In the genomic region with DNA sequence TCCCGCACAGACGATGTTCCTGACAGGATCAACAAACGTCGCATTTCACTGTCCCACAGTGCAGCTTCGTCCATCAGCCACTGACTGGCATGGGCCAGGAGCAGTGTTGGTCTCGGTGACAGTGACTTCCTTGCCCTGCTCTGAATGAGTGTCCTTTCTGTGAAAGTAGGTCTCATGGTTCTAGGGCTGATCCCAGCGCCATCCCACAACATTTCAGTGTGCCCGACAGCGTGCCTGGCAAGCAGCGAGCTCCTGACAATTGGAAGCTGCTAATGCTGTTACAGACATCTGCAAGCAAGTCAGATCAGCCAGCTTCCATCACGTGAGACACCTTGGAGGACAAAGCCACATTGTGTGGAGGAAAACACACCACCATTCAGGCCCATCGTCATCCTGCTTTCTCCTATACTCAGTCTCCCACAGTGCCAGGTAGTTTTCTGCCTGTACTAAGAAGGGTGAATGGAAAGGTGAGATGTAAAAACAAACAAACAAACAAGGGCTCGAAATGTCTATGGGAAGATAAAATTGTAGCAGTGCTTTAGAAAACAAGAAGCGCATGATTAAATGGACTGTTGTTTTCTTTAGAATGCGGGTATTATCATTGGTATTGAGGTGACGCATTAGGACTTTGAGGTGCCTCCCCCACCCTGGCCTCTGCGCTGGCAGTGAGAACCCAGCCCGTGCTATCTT, we compare ENCODE assay signal across 8 cellular contexts. TPM values are rescaled to one million over a fixed set of nuclear protein-coding genes. Genes with fewer than 3 reads are reported as not detected.
A peak's percentile ranks its signal among the peaks of the same experiment; 100 is the strongest.
DNase-seq lines count a peak whose midpoint lies in the region; ATAC-seq, FAIRE-seq and TF ChIP-seq lines count a peak whose summit lies in the region.

No MANE protein-coding gene starts in this region.

- H3K27ac ChIP-seq in C4-2B (peak overlapping the region; percentile 76), SJSA1 (peak overlapping the region; percentile 81), gastroesophageal sphincter (peak overlapping the region; percentile 43 to 86 (median 86)), pancreas (peak overlapping the region; percentile 18 to 66 (median 50))
- no peak overlapping the region for H3K27ac ChIP-seq in CD8-positive, alpha-beta memory T cell (ENCODE audit: low read depth, low read length)

- no peak overlapping the region for H3K27ac Mint-ChIP-seq in activated CD4-positive, alpha-beta memory T cell treated with anti-CD3 and anti-CD28 coated beads for 36 hours
- H3K27ac Mint-ChIP-seq in CD8-positive, alpha-beta memory T cell = peak overlapping the region in 1 of 8 donors; percentile 73

- TF ChIP-seq CTCF in C4-2B (conservative IDR thresholded peaks at IDR 0.05) (no peak), gastroesophageal sphincter (IDR thresholded peaks at IDR 0.05) (no peak), pancreas (IDR thresholded peaks at IDR 0.05) (no peak)

- FAIRE-seq in pancreas (lab: Jason Lieb, UNC) = no peak

- no peaks in the 10 kb centered on the region for H3K27me3 Mint-ChIP-seq in activated CD4-positive, alpha-beta memory T cell treated with anti-CD3 and anti-CD28 coated beads for 36 hours
- H3K27me3 Mint-ChIP-seq in CD8-positive, alpha-beta memory T cell = no peaks in the 10 kb centered on the region

- H3K4me1 ChIP-seq in SJSA1 (replicated peaks) (peaks cover 33% of the 10 kb centered on the region), gastroesophageal sphincter (peaks cover 2 to 48% (median 12%) of the 10 kb centered on the region in 3 donors), pancreas (peaks cover 0 to 3% (median 0%) of the 10 kb centered on the region in 3 donors)
- H3K4me1 ChIP-seq in CD8-positive, alpha-beta memory T cell (ENCODE audit: insufficient read depth, low read length) = no peaks in the 10 kb centered on the region

- ATAC-seq in gastroesophageal sphincter (no peak), pancreas (peak; percentile 2 to 45 (median 10)), GM18519 (IDR thresholded peaks at IDR 0.05; ENCODE audit: low FRiP score, unreplicated experiment) (no peak), GM21723 (IDR thresholded peaks at IDR 0.05; ENCODE audit: unreplicated experiment) (no peak)

- TF ChIP-seq EP300 in gastroesophageal sphincter (IDR thresholded peaks at IDR 0.05) = no peak

- H3K9me3 Mint-ChIP-seq in activated CD4-positive, alpha-beta memory T cell treated with anti-CD3 and anti-CD28 coated beads for 36 hours = no peaks in the 10 kb centered on the region
- H3K9me3 Mint-ChIP-seq in CD8-positive, alpha-beta memory T cell = no peaks in the 10 kb centered on the region

- no peak overlapping the region for H3K4me3 ChIP-seq in SJSA1
- no peak overlapping the region for H3K4me3 ChIP-seq in gastroesophageal sphincter
- H3K4me3 ChIP-seq in pancreas = no peak overlapping the region
- no peak overlapping the region for H3K4me3 ChIP-seq in CD8-positive, alpha-beta memory T cell (ENCODE audit: low read length)

- H3K4me1 Mint-ChIP-seq in activated CD4-positive, alpha-beta memory T cell treated with anti-CD3 and anti-CD28 coated beads for 36 hours (ENCODE audit: low read depth) = no peaks in the 10 kb centered on the region
- H3K4me1 Mint-ChIP-seq in CD8-positive, alpha-beta memory T cell = no peaks in the 10 kb centered on the region

- H3K4me3 Mint-ChIP-seq in activated CD4-positive, alpha-beta memory T cell treated with anti-CD3 and anti-CD28 coated beads for 36 hours = no peak overlapping the region
- no peak overlapping the region for H3K4me3 Mint-ChIP-seq in CD8-positive, alpha-beta memory T cell

- 65 to 75% methylated on average over 10 to 13 of the region's 18 CpGs for WGBS in gastroesophageal sphincter (ENCODE audit: low coverage in 1 of 2), 2 donors
- WGBS in pancreas, 2 donors = 61 to 63% methylated on average over 18 of the region's 18 CpGs

- intact Hi-C loops in pancreas (cut with DNase I) = no loop called here
- intact Hi-C loops in activated CD4-positive, alpha-beta memory T cell treated with anti-CD3 and anti-CD28 coated beads for 36 hours (cut with micrococcal nuclease) = no loop called here

- no peaks in the 10 kb centered on the region for H3K9me3 ChIP-seq in SJSA1 (replicated peaks)
- H3K9me3 ChIP-seq in gastroesophageal sphincter = no peaks in the 10 kb centered on the region
- no peaks in the 10 kb centered on the region for H3K9me3 ChIP-seq in pancreas
- H3K9me3 ChIP-seq in CD8-positive, alpha-beta memory T cell (ENCODE audit: low read length) = no peaks in the 10 kb centered on the region

- POLR2A ChIA-PET in activated CD4-positive, alpha-beta memory T cell treated with anti-CD3 and anti-CD28 coated beads for 36 hours (lab: Charles Lee) = no interaction called here
- POLR2A ChIA-PET in CD8-positive, alpha-beta memory T cell (lab: Charles Lee) = no interaction called here

- no peak for DNase-seq in SJSA1 (ENCODE audit: low read depth in 1 of 2, low spot score in 2 of 2)
- peak in 3 of 6 donors; percentile 60 to 66 (median 62) for DNase-seq in pancreas
- DNase-seq in activated CD4-positive, alpha-beta memory T cell treated with anti-CD3 and anti-CD28 coated beads for 36 hours = no peak
- DNase-seq in CD8-positive, alpha-beta memory T cell = no peak

- CTCF ChIA-PET in activated CD4-positive, alpha-beta memory T cell treated with anti-CD3 and anti-CD28 coated beads for 36 hours (lab: Charles Lee) = interaction anchor here (1.1 to 1.2 kb wide), 2 partner anchors 11 to 13 kb away, joined by 4 read pairs; no protein-coding TSS in a partner anchor
- CTCF ChIA-PET in CD8-positive, alpha-beta memory T cell (lab: Charles Lee) = interaction anchor here (3.0 kb wide), 1 partner anchor 11 kb away, joined by 11 read pairs; no protein-coding TSS in a partner anchor

- no peak for TF ChIP-seq POLR2A in gastroesophageal sphincter (IDR thresholded peaks at IDR 0.05)

- peaks cover 12% of the 10 kb centered on the region for H3K36me3 Mint-ChIP-seq in activated CD4-positive, alpha-beta memory T cell treated with anti-CD3 and anti-CD28 coated beads for 36 hours
- H3K36me3 Mint-ChIP-seq in CD8-positive, alpha-beta memory T cell = peaks cover 9 to 16% (median 9%) of the 10 kb centered on the region in 3 donors

- peaks cover 10% of the 10 kb centered on the region for H3K36me3 ChIP-seq in SJSA1
- peaks cover 0 to 13% of the 10 kb centered on the region in 2 donors for H3K36me3 ChIP-seq in gastroesophageal sphincter
- peaks cover 0 to 7% (median 4%) of the 10 kb centered on the region in 3 donors for H3K36me3 ChIP-seq in pancreas
- no peaks in the 10 kb centered on the region for H3K36me3 ChIP-seq in CD8-positive, alpha-beta memory T cell (ENCODE audit: insufficient read depth, low read length)

- H3K27me3 ChIP-seq in SJSA1 (replicated peaks) = no peaks in the 10 kb centered on the region
- no peaks in the 10 kb centered on the region for H3K27me3 ChIP-seq in gastroesophageal sphincter
- H3K27me3 ChIP-seq in pancreas = no peaks in the 10 kb centered on the region
- H3K27me3 ChIP-seq in CD8-positive, alpha-beta memory T cell (ENCODE audit: insufficient read depth, low read length, poor library complexity, severe bottlenecking) = no peaks in the 10 kb centered on the region

RNA-seq across cellular contexts. Expression of gene ERRFI1, which starts 21.9 kb away (rescaled TPM):
- 18.4 and 21.7 TPM in 2 replicates for total RNA-seq in SJSA1 (2014; rRNA removed; shearing (Covaris generic))
- total RNA-seq in gastroesophageal sphincter (100 to 1,000 TPM; 344 to 570 (median 393) TPM), pancreas (100 to 1,000 TPM in 3 of 6 donors, 10 to 100 TPM in 3; 36.4 to 392 (median 81.7) TPM)
- polyA plus RNA-seq in pancreas = 100 to 1,000 TPM in 1 of 2 donors, 10 to 100 TPM in 1; 88.2 to 129 TPM
- 1 to 10 TPM; 1.5 to 1.9 TPM for total RNA-seq in activated CD4-positive, alpha-beta memory T cell treated with anti-CD3 and anti-CD28 coated beads for 36 hours
- 1 to 10 TPM; 3.5 to 3.8 TPM for total RNA-seq in CD8-positive, alpha-beta memory T cell
- polyA plus RNA-seq in CD8-positive, alpha-beta memory T cell = 1.1 TPM

RNA-seq across cellular contexts. Expression of gene PARK7, which starts 42.7 kb away (rescaled TPM):
- 436 and 479 TPM in 2 replicates for total RNA-seq in SJSA1 (2014; rRNA removed; shearing (Covaris generic))
- 100 to 1,000 TPM; 208 to 250 (median 224) TPM for total RNA-seq in gastroesophageal sphincter
- 100 to 1,000 TPM in 5 of 6 donors, 10 to 100 TPM in 1; 99.8 to 143 (median 134) TPM for total RNA-seq in pancreas
- 100 to 1,000 TPM; 174 to 176 TPM for polyA plus RNA-seq in pancreas
- total RNA-seq in activated CD4-positive, alpha-beta memory T cell treated with anti-CD3 and anti-CD28 coated beads for 36 hours = 100 to 1,000 TPM; 429 to 457 TPM
- total RNA-seq in CD8-positive, alpha-beta memory T cell = 100 to 1,000 TPM; 583 to 628 TPM
- 396 TPM for polyA plus RNA-seq in CD8-positive, alpha-beta memory T cell

Comparison
In these comparisons a context has a peak if more than half of its experiments do, and no peak if none do; other contexts are left out.
1. ATAC-seq: peak in pancreas (4 of 4); none in gastroesophageal sphincter (single experiment), GM18519 (single experiment) and GM21723 (single experiment).